8 cellular contexts compared by ENCODE assay signal in the genomic region with DNA sequence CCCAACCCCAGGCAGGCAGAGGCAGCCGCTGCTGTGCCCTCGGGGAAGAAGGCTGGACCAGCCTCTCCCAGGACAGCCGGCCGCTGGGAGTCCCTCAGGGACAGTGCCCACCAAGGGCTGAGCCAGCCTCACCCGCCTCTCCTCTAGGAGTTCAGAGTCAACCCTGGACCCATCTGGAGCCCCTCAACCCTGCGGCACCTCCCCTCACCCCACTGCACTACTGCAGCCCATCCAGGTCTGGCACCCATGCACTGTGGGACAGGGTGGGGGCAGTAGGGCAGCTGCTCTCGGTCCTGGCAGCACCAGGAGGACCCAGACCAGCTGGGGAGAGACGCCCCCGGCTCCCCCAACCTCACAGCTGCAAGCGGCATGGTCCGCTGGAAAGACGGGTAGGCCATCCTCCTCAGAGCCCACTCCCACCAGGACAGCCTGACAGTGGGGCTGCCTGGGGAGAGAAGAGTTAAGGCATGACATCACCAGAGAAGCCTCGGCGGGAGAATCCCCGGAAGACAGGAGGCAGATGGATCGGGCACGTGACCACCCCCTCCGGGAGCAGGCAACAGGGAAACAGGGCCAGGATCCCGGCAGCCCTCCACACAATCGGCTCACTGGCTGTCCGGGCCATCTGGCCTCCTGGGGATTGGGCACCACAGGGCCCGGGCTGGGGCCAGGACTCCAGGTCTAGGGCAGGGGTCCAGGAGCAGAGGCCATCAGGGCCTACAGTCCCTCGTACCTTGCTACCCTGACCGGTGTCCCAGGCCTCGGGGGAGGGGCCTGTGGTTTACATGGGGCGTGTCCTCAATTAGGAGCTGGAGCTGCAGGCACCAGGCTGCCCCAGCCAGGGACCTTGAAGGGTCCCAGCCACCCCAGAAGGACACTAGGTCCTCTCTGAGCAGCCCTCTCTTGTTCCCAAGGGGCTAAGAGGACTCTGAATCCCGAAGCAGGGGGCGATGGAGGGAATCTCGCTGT. TPM values are rescaled to one million over a fixed set of nuclear protein-coding genes. Genes with fewer than 3 reads are reported as not detected.
DNase-seq lines count a peak whose midpoint lies in the region; ATAC-seq, FAIRE-seq and TF ChIP-seq lines count a peak whose summit lies in the region.

No MANE protein-coding gene starts in this region.

- H3K9me3 Mint-ChIP-seq in T-helper 1 cell treated with Interleukin-12 subunit alpha and Interleukin-12 subunit beta and Interleukin-4 antibody, amounts not matched to agents 30 μg/mL and 1 μg/mL, for 36 hours = no peaks in the 10 kb centered on the region
- H3K9me3 Mint-ChIP-seq in central memory CD8-positive, alpha-beta T cell = no peaks in the 10 kb centered on the region

- DNase-seq in T-helper 1 cell (no peak), NCI-H526 treated with DMSO at 0.1 percent for 48 hours (lab: John Stamatoyannopoulos, UW) (peak; percentile 54), kidney epithelial cell (ENCODE audit: low read depth) (peak; percentile 31), small intestine (peak; percentile 48), NCI-H187 treated with DMSO at 0.1 percent for 48 hours (lab: John Stamatoyannopoulos, UW) (no peak)
- no peak for DNase-seq in central memory CD8-positive, alpha-beta T cell (ENCODE audit: low spot score in 2 of 2)

- no peaks in the 10 kb centered on the region for H3K9me3 ChIP-seq in small intestine (ENCODE audit: control insufficient read depth, low read depth)

- ATAC-seq in central memory CD8-positive, alpha-beta T cell (replicated peaks; ENCODE audit: extremely low read depth, poor library complexity, severe bottlenecking) = no peak
- ATAC-seq in HG03521 (IDR thresholded peaks at IDR 0.05; ENCODE audit: unreplicated experiment) = no peak

- H3K27me3 ChIP-seq in kidney epithelial cell (ENCODE audit: control insufficient read depth, insufficient read depth, low read length) (no peaks in the 10 kb centered on the region), small intestine (ENCODE audit: control insufficient read depth in 2 of 2, insufficient read depth in 2 of 2, low read length in 2 of 2) (no peaks in the 10 kb centered on the region)

- H3K4me3 Mint-ChIP-seq in T-helper 1 cell treated with Interleukin-12 subunit alpha and Interleukin-12 subunit beta and Interleukin-4 antibody, amounts not matched to agents 30 μg/mL and 1 μg/mL, for 36 hours = peak overlapping the region; percentile 81
- peak overlapping the region; percentile 84 for H3K4me3 Mint-ChIP-seq in central memory CD8-positive, alpha-beta T cell

- TF ChIP-seq CTCF in kidney epithelial cell (IDR thresholded peaks at IDR 0.05; ENCODE audit: insufficient read depth, low read length, poor library complexity, severe bottlenecking) = no peak

- no peaks in the 10 kb centered on the region for H3K27me3 Mint-ChIP-seq in T-helper 1 cell treated with Interleukin-12 subunit alpha and Interleukin-12 subunit beta and Interleukin-4 antibody, amounts not matched to agents 30 μg/mL and 1 μg/mL, for 36 hours (ENCODE audit: low read depth)
- no peaks in the 10 kb centered on the region for H3K27me3 Mint-ChIP-seq in central memory CD8-positive, alpha-beta T cell

- no peaks in the 10 kb centered on the region for H3K36me3 Mint-ChIP-seq in T-helper 1 cell treated with Interleukin-12 subunit alpha and Interleukin-12 subunit beta and Interleukin-4 antibody, amounts not matched to agents 30 μg/mL and 1 μg/mL, for 36 hours (ENCODE audit: low read depth)
- H3K36me3 Mint-ChIP-seq in central memory CD8-positive, alpha-beta T cell (ENCODE audit: insufficient read depth) = peaks cover 9% of the 10 kb centered on the region

- 34 to 42% (median 40%) methylated on average over 25 to 29 of the region's 29 CpGs for WGBS in small intestine, 3 donors

- H3K36me3 ChIP-seq in kidney epithelial cell (ENCODE audit: control insufficient read depth, insufficient read depth, low read length) = peaks cover 1% of the 10 kb centered on the region
- no peaks in the 10 kb centered on the region for H3K36me3 ChIP-seq in small intestine (ENCODE audit: control insufficient read depth in 2 of 2, insufficient read depth in 2 of 2, low read length in 2 of 2)

- peaks cover 14% of the 10 kb centered on the region for H3K4me1 Mint-ChIP-seq in T-helper 1 cell treated with Interleukin-12 subunit alpha and Interleukin-12 subunit beta and Interleukin-4 antibody, amounts not matched to agents 30 μg/mL and 1 μg/mL, for 36 hours (ENCODE audit: low read depth)
- H3K4me1 Mint-ChIP-seq in central memory CD8-positive, alpha-beta T cell = peaks cover 16% of the 10 kb centered on the region

- no peak for FAIRE-seq in small intestine (lab: Jason Lieb, UNC)

- H3K4me1 ChIP-seq in small intestine (ENCODE audit: control insufficient read depth in 2 of 2, insufficient read depth in 1 of 2, low read depth in 1 of 2, low read length in 1 of 2) = peaks cover 7 to 13% of the 10 kb centered on the region in 2 donors

- peak overlapping the region; percentile 6 for H3K4me3 ChIP-seq in kidney epithelial cell (ENCODE audit: low read depth, low read length)
- H3K4me3 ChIP-seq in small intestine (ENCODE audit: low read depth in 1 of 2, low read length in 2 of 2) = peak overlapping the region in 1 of 2 donors; percentile 29

- peak overlapping the region; percentile 44 to 77 for H3K27ac ChIP-seq in small intestine (ENCODE audit: low read depth in 1 of 2, low read length in 1 of 2)

- H3K27ac Mint-ChIP-seq in T-helper 1 cell treated with Interleukin-12 subunit alpha and Interleukin-12 subunit beta and Interleukin-4 antibody, amounts not matched to agents 30 μg/mL and 1 μg/mL, for 36 hours = peak overlapping the region; percentile 76
- no peak overlapping the region for H3K27ac Mint-ChIP-seq in central memory CD8-positive, alpha-beta T cell (ENCODE audit: low read depth)

RNA-seq across cellular contexts. Expression of a gene that starts 3.1 kb away (rescaled TPM):
- total RNA-seq in kidney epithelial cell = 37.9 and 43.1 TPM in 2 replicates
- polyA plus RNA-seq in small intestine = 10 to 100 TPM; 28.6 to 71.1 (median 50.0) TPM

RNA-seq across cellular contexts. Expression of a gene that starts 3.8 kb away (rescaled TPM):
- total RNA-seq in kidney epithelial cell = 45.1 and 59.9 TPM in 2 replicates
- polyA plus RNA-seq in small intestine = 10 to 100 TPM; 16.8 to 22.7 (median 20.0) TPM

RNA-seq across cellular contexts. Expression of a gene that starts 19.8 kb away (rescaled TPM):
- total RNA-seq in kidney epithelial cell = 94.2 and 123 TPM in 2 replicates
- polyA plus RNA-seq in small intestine = 100 to 1,000 TPM in 2 of 3 donors, 10 to 100 TPM in 1; 94.9 to 331 (median 245) TPM

RNA-seq across cellular contexts. Expression of a gene that starts 20.0 kb away (rescaled TPM):
- total RNA-seq in kidney epithelial cell = 44.3 and 59.5 TPM in 2 replicates
- polyA plus RNA-seq in small intestine = 10 to 100 TPM; 26.1 to 71.3 (median 64.0) TPM

RNA-seq across cellular contexts. Expression of a gene that starts 24.4 kb away (rescaled TPM):
- 0.46 and 0.62 TPM in 2 replicates for total RNA-seq in kidney epithelial cell
- 10 to 100 TPM in 2 of 3 donors, 1 to 10 TPM in 1; 6.5 to 37.1 (median 27.8) TPM for polyA plus RNA-seq in small intestine

Comparison
In these comparisons a context has a peak if more than half of its experiments do, and no peak if none do; other contexts are left out.
1. DNase-seq: peak in NCI-H526 treated with DMSO at 0.1 percent for 48 hours (single experiment), kidney epithelial cell (single experiment) and small intestine (single experiment); none in T-helper 1 cell (0 of 5), central memory CD8-positive, alpha-beta T cell (0 of 2) and NCI-H187 treated with DMSO at 0.1 percent for 48 hours (single experiment).